Comparison of ENCODE assay signal across 8 cellular contexts in the genomic region with DNA sequence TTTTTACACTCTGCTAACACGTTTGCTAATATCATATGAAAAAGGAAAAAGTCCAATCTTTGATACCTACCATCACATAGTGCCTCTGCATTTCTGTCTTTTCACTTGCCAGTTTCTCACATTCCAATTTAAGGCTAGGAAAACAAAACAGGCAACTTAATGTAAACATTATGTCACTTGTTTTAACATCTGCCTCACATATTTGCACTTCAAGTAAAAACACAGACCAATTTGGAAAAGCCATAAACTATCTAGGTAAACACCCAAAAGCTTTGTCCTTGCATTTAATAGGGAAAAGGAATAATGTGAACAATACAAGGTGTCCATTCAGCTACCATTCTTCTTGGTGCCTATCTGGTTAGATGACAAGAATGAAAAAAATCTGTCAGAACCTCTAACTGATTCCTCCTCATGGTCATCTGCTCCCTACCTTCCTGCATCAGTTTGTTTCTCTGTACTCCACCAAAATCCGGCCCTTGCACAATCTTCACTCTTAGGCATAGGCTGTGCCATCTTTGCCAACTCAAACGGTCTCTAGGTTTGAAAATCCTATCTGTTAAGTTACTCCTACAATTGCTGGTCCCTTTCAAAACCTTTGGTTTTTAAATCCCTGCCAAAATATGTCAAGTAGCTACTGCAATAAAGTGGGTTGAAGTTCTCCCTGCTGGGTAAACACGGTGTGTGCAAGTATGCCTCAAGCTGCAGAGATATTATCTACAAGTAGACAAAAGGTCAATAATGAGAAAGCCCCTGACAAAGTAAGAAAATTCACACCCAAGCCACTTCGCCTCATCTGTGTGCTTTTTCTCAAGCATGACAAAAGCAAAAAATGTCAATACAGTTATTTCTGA. TPM values are rescaled to one million over a fixed set of nuclear protein-coding genes. Genes with fewer than 3 reads are reported as not detected.
A peak's percentile ranks its signal among the peaks of the same experiment; 100 is the strongest.
DNase-seq lines count a peak whose midpoint lies in the region; ATAC-seq, FAIRE-seq and TF ChIP-seq lines count a peak whose summit lies in the region.
"Had no signal": no experiment of that assay in that cellular context is flagged by ENCODE, and none has a peak within 500 bp of the region (broad histone marks: within the 10 kb centered on the region; RNA-seq: fewer than 3 reads in every experiment).

No MANE protein-coding gene starts in this region.

- no peak overlapping the region for H3K56ac ChIP-seq in H9 (ENCODE audit: insufficient read length, low read depth, low read length)

- no TSS peak for BruUV-seq in Panc1 (replicated peaks; lab: Mats Ljungman, UMichigan)

- H3K9ac ChIP-seq in H9 (ENCODE audit: extremely low read depth, insufficient read length, low read length), result peak overlapping the region; percentile 4

- H3K18ac ChIP-seq in H9 (ENCODE audit: insufficient read length, low read depth, low read length), result no peak overlapping the region

- H4K20me1 ChIP-seq in H9 (ENCODE audit: control insufficient read depth, insufficient read depth, insufficient read length), result no peaks in the 10 kb centered on the region

- H2AK5ac ChIP-seq in H9 (ENCODE audit: insufficient read length, low read length), result no peak overlapping the region

- TF ChIP-seq CTCF in H9 (conservative IDR thresholded peaks at IDR 0.05) (no peak), Panc1 (IDR thresholded peaks at IDR 0.05) (no peak), foreskin keratinocyte (conservative IDR thresholded peaks at IDR 0.05) (no peak)

- peak overlapping the region; percentile 63 for H3K4me2 ChIP-seq in H9 (ENCODE audit: insufficient read depth, insufficient read length, low read length)

- peaks cover 7% of the 10 kb centered on the region for H3K27me3 Mint-ChIP-seq in H9 (ENCODE audit: low read depth)
- H3K27me3 Mint-ChIP-seq: memory B cell had no signal

- no peak overlapping the region for H2BK20ac ChIP-seq in H9 (ENCODE audit: low read depth, low read length, poor library complexity, severe bottlenecking)

- no peaks in the 10 kb centered on the region for H3K27me3 ChIP-seq in H9 (ENCODE audit: insufficient read depth, low read length)
- no peaks in the 10 kb centered on the region for H3K27me3 ChIP-seq in Panc1 (ENCODE audit: control insufficient read depth, insufficient read depth, low read length)
- H3K27me3 ChIP-seq in foreskin keratinocyte, result no peaks in the 10 kb centered on the region
- H3K27me3 ChIP-seq in small intestine (ENCODE audit: control insufficient read depth in 2 of 2, insufficient read depth in 2 of 2, low read length in 2 of 2), result no peaks in the 10 kb centered on the region

- in situ Hi-C loops in Panc1 (cut with HindIII; ENCODE audit: low pct_unique_long_range_greater_than_20kb, low sequenced_read_pairs), result no loop called here

- H3K23me2 ChIP-seq in H9 (ENCODE audit: insufficient read length, low read depth, low read length, poor library complexity, severe bottlenecking), result peaks cover 11% of the 10 kb centered on the region

- WGBS in H9 (ENCODE audit: extremely low coverage, insufficient read length, low lambda C conversion rate), result no CpG with 5 or more reads among the region's 5 CpGs
- WGBS in small intestine, 3 donors, result 19 to 33% (median 30%) methylated on average over 5 of the region's 5 CpGs

- H2BK5ac ChIP-seq in H9 (ENCODE audit: insufficient read length, low read length), result no peak overlapping the region

- no peak overlapping the region for H3K23ac ChIP-seq in H9 (ENCODE audit: insufficient read length, low read depth, low read length)

- no peaks in the 10 kb centered on the region for H3K79me1 ChIP-seq in H9 (ENCODE audit: insufficient read depth, low read depth, low read length, poor library complexity, severe bottlenecking)

- H3K14ac ChIP-seq in H9 (ENCODE audit: insufficient read depth, low read length), result no peak overlapping the region

- H3K4me1 ChIP-seq in H9 (ENCODE audit: insufficient read depth, low read length), result no peaks in the 10 kb centered on the region; the same call in 1 of the 2 replicates
- peaks cover 16% of the 10 kb centered on the region; the same call in 1 of the 2 replicates for H3K4me1 ChIP-seq in Panc1 (ENCODE audit: control insufficient read depth, insufficient read depth, low read length)
- peaks cover 6% of the 10 kb centered on the region for H3K4me1 ChIP-seq in foreskin keratinocyte
- H3K4me1 ChIP-seq in small intestine (ENCODE audit: control insufficient read depth in 2 of 2, insufficient read depth in 1 of 2, low read depth in 1 of 2, low read length in 1 of 2), result peaks cover 4 to 5% of the 10 kb centered on the region in 2 donors

- H3K36me3 ChIP-seq in Panc1 (ENCODE audit: control insufficient read depth, insufficient read depth, low read length), result peaks cover 2% of the 10 kb centered on the region
- H3K36me3 ChIP-seq in small intestine (ENCODE audit: control insufficient read depth in 2 of 2, insufficient read depth in 2 of 2, low read length in 2 of 2), result no peaks in the 10 kb centered on the region

- H4K91ac ChIP-seq in H9 (ENCODE audit: insufficient read length, low read depth, low read length), result no peak overlapping the region

- no peak for FAIRE-seq in small intestine (lab: Jason Lieb, UNC)

- H2AFZ ChIP-seq in H9 (ENCODE audit: low read length), result no peak overlapping the region

- H3K4me3 ChIP-seq in Panc1 (ENCODE audit: low read depth in 2 of 2, low read length in 2 of 2) (peak overlapping the region; percentile 60 to 77), small intestine (ENCODE audit: low read depth in 1 of 2, low read length in 2 of 2) (no peak overlapping the region)

- DNase-seq in H9, result no peak
- DNase-seq in Panc1 (ENCODE audit: low read depth, low spot score), result no peak
- peak in 1 of 2 donors; percentile 8 for DNase-seq in foreskin keratinocyte
- DNase-seq in small intestine, result peak; percentile 47
- no peak for DNase-seq in mesenteric fat pad (ENCODE audit: low spot score)
- no peak for DNase-seq in stimulated activated CD4-positive, alpha-beta T cell treated with anti-CD3 and anti-CD28 coated beads, Interleukin-12 subunit alpha, Interleukin-12 subunit beta, amount 100 ng/mL, for 4 hours

- intact Hi-C loops in Panc1 (cut with micrococcal nuclease; ENCODE audit: unreplicated experiment), result loop anchor here (5.0 to 10.0 kb wide), 2 partner anchors 164 to 299 kb away; a partner anchor contains a TSS

- H3K36me3 Mint-ChIP-seq in H9 (ENCODE audit: insufficient read depth in 1 of 3, low read depth in 3 of 3), result peaks cover 4 to 7% (median 4%) of the 10 kb centered on the region in 3 experiments

- H3K79me2 ChIP-seq in H9 (ENCODE audit: insufficient read depth, low read length), result peaks cover 59% of the 10 kb centered on the region; the same call in 1 of the 2 replicates

- H4K5ac ChIP-seq in H9 (ENCODE audit: insufficient read length, low read depth, low read length), result no peak overlapping the region

- H2BK12ac ChIP-seq in H9 (ENCODE audit: insufficient read length, low read depth, low read length), result no peak overlapping the region

- no peak overlapping the region for H3K4ac ChIP-seq in H9 (ENCODE audit: low read depth, low read length)

- H3K9me3 ChIP-seq in H9 (ENCODE audit: control insufficient read depth, low read depth, low read length) (no peaks in the 10 kb centered on the region), Panc1 (ENCODE audit: control insufficient read depth, insufficient read depth, low read depth, low read length) (no peaks in the 10 kb centered on the region), small intestine (ENCODE audit: control insufficient read depth, low read depth) (no peaks in the 10 kb centered on the region)

- POLR2A ChIA-PET in Panc1 (lab: Charles Lee), result interaction anchor here (0.6 kb wide), 1 partner anchor 1113 kb away, joined by 3 read pairs; no protein-coding TSS in a partner anchor

- H3K9me3 Mint-ChIP-seq in H9, result peaks cover 0 to 2% of the 10 kb centered on the region in 2 experiments; a peak in 2 of 5 replicates
- H3K9me3 Mint-ChIP-seq: memory B cell had no signal

- no peak overlapping the region for H3K4me3 Mint-ChIP-seq in H9
- H3K4me3 Mint-ChIP-seq: memory B cell had no signal

- no peak overlapping the region for H2BK120ac ChIP-seq in H9 (ENCODE audit: low read depth, low read length, poor library complexity, severe bottlenecking)

- H3K27ac ChIP-seq in H9 (ENCODE audit: insufficient read length, low read depth, low read length) (no peak overlapping the region), Panc1 (ENCODE audit: low read length) (0 out of 2 replicates have a peak overlapping the region, but pooled peaks have one; percentile 21), foreskin keratinocyte (peak overlapping the region; percentile 41), small intestine (ENCODE audit: low read depth in 1 of 2, low read length in 1 of 2) (no peak overlapping the region)

- no peak overlapping the region for H2BK15ac ChIP-seq in H9 (ENCODE audit: low read depth, low read length)

- peaks cover 12 to 19% of the 10 kb centered on the region in 2 experiments for H3K4me1 Mint-ChIP-seq in H9

- H4K8ac ChIP-seq in H9 (replicated peaks; ENCODE audit: insufficient read length, low read depth, low read length), result no peak overlapping the region

- CTCF ChIA-PET in Panc1 (lab: Charles Lee), result interaction anchor here (0.6 kb wide), 1 partner anchor 1926 kb away, joined by 5 read pairs; no protein-coding TSS in a partner anchor

- ATAC-seq in Panc1, result no peak
- no peak for ATAC-seq in foreskin keratinocyte
- ATAC-seq in HG03280 (IDR thresholded peaks at IDR 0.05; ENCODE audit: unreplicated experiment), result no peak

- no peak overlapping the region for H3T11ph ChIP-seq in H9 (ENCODE audit: low read length)

- H3K27ac Mint-ChIP-seq in H9, result no peak overlapping the region

RNA-seq across cellular contexts. Expression of a gene that starts 3.4 kb away (rescaled TPM):
- total RNA-seq in H9 (2021) (75.1 and 79.3 TPM in 2 replicates), Panc1 (2021; ENCODE audit: unreplicated experiment) (12.9 TPM), foreskin keratinocyte (21.4 and 24.2 TPM in 2 replicates), mesenteric fat pad (115 TPM)
- polyA plus RNA-seq in Panc1 (2012; ENCODE audit: insufficient read length), result 16.9 TPM
- polyA plus RNA-seq in foreskin keratinocyte (15.1 and 19.0 TPM in 2 replicates), small intestine (10 to 100 TPM in 2 of 3 donors, 1 to 10 TPM in 1; 5.9 to 21.4 (median 16.1) TPM)

Comparison
In these comparisons a context has a peak if more than half of its experiments do, and no peak if none do; other contexts are left out.
1. H3K27ac ChIP-seq: peak in Panc1 (single experiment) and foreskin keratinocyte (single experiment); none in H9 (single experiment) and small intestine (0 of 2).
2. H3K4me3 ChIP-seq: peak in Panc1 (2 of 2); none in small intestine (0 of 2).